In genomic region chr9:136136526-136136925, GRCh38 we compare ENCODE assay signal across 17 cellular contexts.
"Had no signal": no experiment of that assay in that cellular context is flagged by ENCODE, and none has a peak within 500 bp of the region (broad histone marks: within the 10 kb centered on the region; RNA-seq: fewer than 3 reads in every experiment).

No MANE protein-coding gene starts in this region.

- H3K36me3 ChIP-seq: esophagus muscularis mucosa, gastroesophageal sphincter, heart left ventricle, left lung, lower lobe of right lung had no signal

- H3K9me3 ChIP-seq: esophagus muscularis mucosa, gastroesophageal sphincter, heart left ventricle, left lung, lower lobe of right lung had no signal

- H2AFZ ChIP-seq: hepatocyte had no signal

- H3K4me3 ChIP-seq: coronary artery, dorsolateral prefrontal cortex, esophagus muscularis mucosa, gastroesophageal sphincter, heart left ventricle, hepatocyte, left lung, lower lobe of right lung had no signal

- H3K27ac ChIP-seq: coronary artery, dorsolateral prefrontal cortex, esophagus muscularis mucosa, foreskin keratinocyte, gastroesophageal sphincter, heart left ventricle, hepatocyte, left lung, lower lobe of right lung had no signal

- H3K4me2 ChIP-seq: hepatocyte had no signal

- ATAC-seq: foreskin keratinocyte; gastroesophageal sphincter; heart left ventricle; left cardiac atrium; left lung; left ventricle myocardium superior; lower lobe of right lung; naive thymus-derived CD4-positive, alpha-beta T cell had no signal

- DNase-seq: dorsolateral prefrontal cortex; effector CD4-positive, alpha-beta T cell; effector memory CD4-positive, alpha-beta T cell; foreskin keratinocyte; heart left ventricle; hypothalamus; left cardiac atrium; left lung; left ventricle myocardium superior; lower lobe of right lung; mesendoderm; midbrain; naive thymus-derived CD4-positive, alpha-beta T cell had no signal
